8 cellular contexts compared by ENCODE assay signal in genomic region chr12:111841750-111842555, GRCh38. TPM values are rescaled to one million over a fixed set of nuclear protein-coding genes. Genes with fewer than 3 reads are reported as not detected.
DNase-seq lines count a peak whose midpoint lies in the region; ATAC-seq, FAIRE-seq and TF ChIP-seq lines count a peak whose summit lies in the region.

MAPKAPK5 (plus strand) TSS chr12:111842228; CDS start chr12:111842734, 506 bp downstream.

- H3K27ac Mint-ChIP-seq in activated T-helper 2 cell treated with anti-CD3 and anti-CD28 coated beads, Interferon-gamma antibody, Interleukin-2, Interleukin-4, amounts not matched to agents 10 μg/mL and 5 μg/mL and 100 μg/mL, durations not matched to agents 14 hours and 24 hours and 36 hours, result peak within 1 kb of the TSS; percentile 98
- H3K27ac Mint-ChIP-seq in natural killer cell, result peak within 1 kb of the TSS; percentile 98 to 99

- H3K27me3 ChIP-seq in Loucy (ENCODE audit: insufficient read depth, low read length, poor library complexity, severe bottlenecking) (no peaks in the 10 kb centered on the region), RWPE2 (ENCODE audit: insufficient read depth, poor library complexity, severe bottlenecking) (no peaks in the 10 kb centered on the region)

- peaks cover 26% of the 10 kb centered on the region for H3K4me1 ChIP-seq in Loucy (ENCODE audit: insufficient read depth, low read length, poor library complexity, severe bottlenecking)
- peaks cover 8% of the 10 kb centered on the region for H3K4me1 ChIP-seq in RWPE2 (ENCODE audit: insufficient read depth, poor library complexity, severe bottlenecking)

- H3K9me3 ChIP-seq in Loucy (ENCODE audit: insufficient read depth, low read depth, low read length) (no peaks in the 10 kb centered on the region), RWPE2 (ENCODE audit: severe bottlenecking) (no peaks in the 10 kb centered on the region)

- peaks cover 76% of the 10 kb centered on the region for H3K79me2 ChIP-seq in Loucy (ENCODE audit: insufficient read depth, low read length)

- peak within 1 kb of the TSS; percentile 94 for H3K4me2 ChIP-seq in Loucy (ENCODE audit: low read depth, low read length, poor library complexity, severe bottlenecking)

- intact Hi-C loops in activated T-helper 2 cell treated with anti-CD3 and anti-CD28 coated beads, Interferon-gamma antibody, Interleukin-2, Interleukin-4, amounts not matched to agents 10 μg/mL and 5 μg/mL and 100 μg/mL, durations not matched to agents 14 hours and 24 hours and 36 hours (cut with micrococcal nuclease), result loop anchor here (5.0 to 10.0 kb wide), 4 partner anchors 157 to 565 kb away; partner anchors contain the start of genes ACAD10, BRAP, ERP29 and RPL6
- intact Hi-C loops in natural killer cell (cut with micrococcal nuclease), result no loop called here

- FAIRE-seq in H54 (lab: Jason Lieb, UNC), result no peak

- TF ChIP-seq POLR2A in H54 (IDR thresholded peaks at IDR 0.05; ENCODE audit: low read depth, low read length), result peak; percentile 74

- H3K9me2 ChIP-seq in Loucy (replicated peaks; ENCODE audit: low read depth, low read length), result no peaks in the 10 kb centered on the region

- peaks cover 47% of the 10 kb centered on the region for H3K36me3 Mint-ChIP-seq in activated T-helper 2 cell treated with anti-CD3 and anti-CD28 coated beads, Interferon-gamma antibody, Interleukin-2, Interleukin-4, amounts not matched to agents 10 μg/mL and 5 μg/mL and 100 μg/mL, durations not matched to agents 14 hours and 24 hours and 36 hours (ENCODE audit: low read depth)
- no peaks in the 10 kb centered on the region for H3K36me3 Mint-ChIP-seq in natural killer cell

- peak within 1 kb of the TSS; percentile 96 for H3K9ac ChIP-seq in Loucy (ENCODE audit: low read depth, low read length, poor library complexity, severe bottlenecking)

- TF ChIP-seq CTCF in Loucy (conservative IDR thresholded peaks at IDR 0.05; ENCODE audit: low read length) (no peak), RWPE2 (IDR thresholded peaks at IDR 0.05; ENCODE audit: poor library complexity, severe bottlenecking) (no peak), natural killer cell (IDR thresholded peaks at IDR 0.05) (no peak)

- ATAC-seq in RWPE2 (ENCODE audit: low read depth) (peak; percentile 82), natural killer cell (peak; percentile 87 to 95 (median 92))

- H3K9me3 Mint-ChIP-seq in activated T-helper 2 cell treated with anti-CD3 and anti-CD28 coated beads, Interferon-gamma antibody, Interleukin-2, Interleukin-4, amounts not matched to agents 10 μg/mL and 5 μg/mL and 100 μg/mL, durations not matched to agents 14 hours and 24 hours and 36 hours, result no peaks in the 10 kb centered on the region
- H3K9me3 Mint-ChIP-seq in natural killer cell, result no peaks in the 10 kb centered on the region

- H3K27me3 Mint-ChIP-seq in activated T-helper 2 cell treated with anti-CD3 and anti-CD28 coated beads, Interferon-gamma antibody, Interleukin-2, Interleukin-4, amounts not matched to agents 10 μg/mL and 5 μg/mL and 100 μg/mL, durations not matched to agents 14 hours and 24 hours and 36 hours (ENCODE audit: low read depth), result no peaks in the 10 kb centered on the region
- no peaks in the 10 kb centered on the region for H3K27me3 Mint-ChIP-seq in natural killer cell (ENCODE audit: low read depth in 2 of 2)

- H3K36me3 ChIP-seq in Loucy (ENCODE audit: insufficient read depth, low read length) (no peaks in the 10 kb centered on the region), RWPE2 (ENCODE audit: low read depth) (peaks cover 27% of the 10 kb centered on the region)

- H2AFZ ChIP-seq in Loucy (ENCODE audit: low read length), result peak within 1 kb of the TSS; percentile 97

- H3K4me3 ChIP-seq in Loucy (ENCODE audit: low read length, poor library complexity, severe bottlenecking) (peak within 1 kb of the TSS; percentile 95), RWPE2 (ENCODE audit: severe bottlenecking) (peak within 1 kb of the TSS; percentile 80)

- H4K20me1 ChIP-seq in Loucy (ENCODE audit: insufficient read depth, low read length, poor library complexity, severe bottlenecking), result peaks cover 50% of the 10 kb centered on the region

- H3K4me3 Mint-ChIP-seq in activated T-helper 2 cell treated with anti-CD3 and anti-CD28 coated beads, Interferon-gamma antibody, Interleukin-2, Interleukin-4, amounts not matched to agents 10 μg/mL and 5 μg/mL and 100 μg/mL, durations not matched to agents 14 hours and 24 hours and 36 hours (ENCODE audit: low read depth), result peak within 1 kb of the TSS; percentile 97
- H3K4me3 Mint-ChIP-seq in natural killer cell, result peak within 1 kb of the TSS; percentile 94

- H3F3A ChIP-seq in Loucy (ENCODE audit: low read depth), result no peaks in the 10 kb centered on the region

- peaks cover 36% of the 10 kb centered on the region for H3K4me1 Mint-ChIP-seq in activated T-helper 2 cell treated with anti-CD3 and anti-CD28 coated beads, Interferon-gamma antibody, Interleukin-2, Interleukin-4, amounts not matched to agents 10 μg/mL and 5 μg/mL and 100 μg/mL, durations not matched to agents 14 hours and 24 hours and 36 hours (ENCODE audit: low read depth)
- H3K4me1 Mint-ChIP-seq in natural killer cell, result peaks cover 43 to 44% of the 10 kb centered on the region in 2 donors

- peak; percentile 97 for DNase-seq in ELF-1 (ENCODE audit: low read depth, low spot score)
- peak; percentile 90 for DNase-seq in H54 (ENCODE audit: insufficient read length, low spot score)
- DNase-seq in RWPE2 (ENCODE audit: low spot score), result peak; percentile 87
- peak; percentile 95 for DNase-seq in activated T-helper 2 cell treated with anti-CD3 and anti-CD28 coated beads, Interferon-gamma antibody, Interleukin-2, Interleukin-4, amounts not matched to agents 10 μg/mL and 5 μg/mL and 100 μg/mL, durations not matched to agents 14 hours and 24 hours and 36 hours (ENCODE audit: low spot score)
- DNase-seq in fibroblast of peridontal ligament (ENCODE audit: extremely low read depth), result peak; percentile 94
- DNase-seq in natural killer cell, result peak; percentile 99
- DNase-seq in stimulated activated naive CD4-positive, alpha-beta T cell (lab: John Stamatoyannopoulos, UW), result peak; percentile 94 to 98 (median 96)

- peak within 1 kb of the TSS; percentile 65 for H3K27ac ChIP-seq in RWPE2 (ENCODE audit: poor library complexity, severe bottlenecking)

RNA-seq across cellular contexts. Expression of gene MAPKAPK5, which starts in this region (rescaled TPM):
- total RNA-seq in activated T-helper 2 cell treated with anti-CD3 and anti-CD28 coated beads, Interferon-gamma antibody, Interleukin-2, Interleukin-4, amounts not matched to agents 10 μg/mL and 5 μg/mL and 100 μg/mL, durations not matched to agents 14 hours and 24 hours and 36 hours, result 66.4 and 68.1 TPM in 2 replicates
- total RNA-seq in natural killer cell, result 10 to 100 TPM; 54.8 to 64.9 (median 63.5) TPM

Comparison
In these comparisons a context has a peak if more than half of its experiments do, and no peak if none do; other contexts are left out.
1. Peak in every context shown above with its lines: DNase-seq, ATAC-seq, H3K4me3 ChIP-seq and H3K27ac ChIP-seq.